Comparison of ENCODE assay signal across 24 cellular contexts in the genomic region with DNA sequence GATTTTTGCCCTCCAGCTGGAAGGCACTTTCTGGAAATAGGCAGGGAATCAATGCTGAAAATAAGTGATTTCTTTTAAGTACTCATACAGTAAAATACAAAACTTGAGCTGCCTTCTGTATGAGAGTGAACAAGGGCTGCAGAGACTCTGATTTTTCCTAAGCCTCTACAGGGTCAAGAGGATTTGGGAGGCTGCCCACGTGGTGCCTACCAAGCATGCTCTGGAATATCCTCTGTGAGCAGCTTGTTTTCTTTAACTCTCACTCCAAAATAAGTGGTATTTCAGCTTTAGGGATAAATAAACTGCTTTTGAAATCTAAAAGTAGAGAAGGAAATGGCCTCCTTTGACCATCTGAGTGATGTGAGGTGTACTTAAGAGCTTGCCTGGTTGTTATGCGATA. TPM values are rescaled to one million over a fixed set of nuclear protein-coding genes. Genes with fewer than 3 reads are reported as not detected.
A peak's percentile ranks its signal among the peaks of the same experiment; 100 is the strongest.
DNase-seq lines count a peak whose midpoint lies in the region; ATAC-seq, FAIRE-seq and TF ChIP-seq lines count a peak whose summit lies in the region.
"Had no signal": no experiment of that assay in that cellular context is flagged by ENCODE, and none has a peak within 500 bp of the region (broad histone marks: within the 10 kb centered on the region; RNA-seq: fewer than 3 reads in every experiment).

No MANE protein-coding gene starts in this region.

- WGBS in H1 (ENCODE audit: extremely low coverage in 1 of 2, insufficient coverage in 1 of 2, insufficient read length in 1 of 2, insufficient replicate concordance in 2 of 2, low coverage in 1 of 2, low lambda C conversion rate in 2 of 2, missing lambda C conversion rate in 1 of 2), 2 experiments, result 73% methylated on average over 2 of the region's 2 CpGs; no CpG with 5 or more reads in 1 of the 2 experiments
- 12 to 44% methylated on average over 2 of the region's 2 CpGs for WGBS in thyroid gland, 2 donors

- H3K9me2 ChIP-seq in GM23338 (ENCODE audit: insufficient read depth), result no peaks in the 10 kb centered on the region

- no peak overlapping the region for H4K5ac ChIP-seq in H1 (ENCODE audit: insufficient read length, low read depth, low read length)

- H2BK15ac ChIP-seq in H1 (ENCODE audit: low read length), result no peak overlapping the region

- H3K4me2 ChIP-seq in GM23338, result no peak overlapping the region
- H3K4me2 ChIP-seq in H1 (ENCODE audit: insufficient read depth in 1 of 2, low read depth in 2 of 2, low read length in 2 of 2), result no peak overlapping the region

- no peak overlapping the region for H3K56ac ChIP-seq in H1 (replicated peaks; ENCODE audit: insufficient read length, low read depth, low read length)

- H3K4me3 ChIP-seq in GM23338, result no peak overlapping the region
- no peak overlapping the region for H3K4me3 ChIP-seq in HEK293 (ENCODE audit: low read depth, low read length)
- no peak overlapping the region for H3K4me3 ChIP-seq in H1 (ENCODE audit: extremely low read depth in 1 of 4, insufficient read depth in 2 of 4, low read depth in 3 of 4, low read length in 4 of 4)
- H3K4me3 ChIP-seq in thyroid gland (replicated peaks in 1 of 3), result no peak overlapping the region
- no peak overlapping the region for H3K4me3 ChIP-seq in tibial artery
- H3K4me3 ChIP-seq: GM23248 had no signal

- TF ChIP-seq EP300 in H1 (IDR thresholded peaks at IDR 0.05; ENCODE audit: borderline replicate concordance in 1 of 2, low read depth in 2 of 2, low read length in 2 of 2), result no peak

- no peak for TF ChIP-seq CTCF in GM23338 (conservative IDR thresholded peaks at IDR 0.05; ENCODE audit: low read depth in 2 of 2)
- no peak for TF ChIP-seq CTCF in HEK293 (tag by site-specific recombination; IDR thresholded peaks at IDR 0.05)
- no peak for TF ChIP-seq CTCF in H1 (IDR thresholded peaks at IDR 0.05; ENCODE audit: control extremely low read depth in 1 of 3, insufficient read depth in 1 of 3, low read depth in 1 of 3, low read length in 3 of 3)
- TF ChIP-seq CTCF in thyroid gland (IDR thresholded peaks at IDR 0.05), result no peak
- no peak for TF ChIP-seq CTCF in tibial artery (IDR thresholded peaks at IDR 0.05)

- no peak overlapping the region for H3K9ac ChIP-seq in H1 (replicated peaks in 1 of 4; ENCODE audit: extremely low read depth in 1 of 4, low read depth in 3 of 4, low read length in 3 of 4)
- H3K9ac ChIP-seq: GM23248 had no signal

- TF ChIP-seq RAD21 in H1 (IDR thresholded peaks at IDR 0.05 in 1 of 2, conservative IDR thresholded peaks at IDR 0.05 in 1 of 2; ENCODE audit: low read depth in 2 of 2, low read length in 2 of 2), result no peak

- no peak overlapping the region for H3K27ac ChIP-seq in GM23338 (ENCODE audit: low read depth)
- H3K27ac ChIP-seq in HEK293 (ENCODE audit: extremely low read depth, low read depth, low read length), result no peak overlapping the region
- no peak overlapping the region for H3K27ac ChIP-seq in H1 (ENCODE audit: low read depth, low read length)
- peak overlapping the region; percentile 43 to 86 (median 84) for H3K27ac ChIP-seq in thyroid gland
- no peak overlapping the region for H3K27ac ChIP-seq in tibial artery
- H3K27ac ChIP-seq: GM23248 had no signal

- H3K79me2 ChIP-seq in GM23338 (replicated peaks; ENCODE audit: insufficient read depth), result no peaks in the 10 kb centered on the region
- no peaks in the 10 kb centered on the region for H3K79me2 ChIP-seq in H1 (ENCODE audit: control insufficient read depth in 1 of 2, insufficient read depth in 2 of 2, low read length in 2 of 2)

- H3K23ac ChIP-seq in H1 (ENCODE audit: insufficient read length), result no peak overlapping the region

- H3K79me1 ChIP-seq in H1 (ENCODE audit: low read depth, low read length), result no peaks in the 10 kb centered on the region

- no peak for FAIRE-seq in H1 (lab: Jason Lieb, UNC)
- FAIRE-seq: G401.6, GM12891, GM19239, HepG2 had no signal

- no peak overlapping the region for H2BK120ac ChIP-seq in H1 (replicated peaks; ENCODE audit: low read depth, low read length)

- H2BK5ac ChIP-seq in H1 (ENCODE audit: low read depth, low read length), result no peak overlapping the region

- no peaks in the 10 kb centered on the region for H3F3A ChIP-seq in GM23338 (replicated peaks; ENCODE audit: low read depth)

- no peaks in the 10 kb centered on the region for H3K27me3 Mint-ChIP-seq in GM23338 (ENCODE audit: insufficient read depth, low read depth, poor library complexity)

- H2BK20ac ChIP-seq in H1 (ENCODE audit: low read length), result no peak overlapping the region

- POLR2A ChIA-PET in HEK293 (lab: Yijun Ruan, JAX), result no interaction called here
- POLR2A ChIA-PET in H1 (lab: Charles Lee; ENCODE audit: partially characterized antibody), result interaction anchor here (1.2 kb wide), 1 partner anchor 8 kb away, joined by 6 read pairs; the partner anchor contains the start of gene SELENOK

- peak overlapping the region; percentile 88 for H2AFZ ChIP-seq in GM23338
- peak overlapping the region; percentile 3; the same call in 1 of the 2 replicates for H2AFZ ChIP-seq in H1 (ENCODE audit: low read length)
- H2AFZ ChIP-seq: GM23248 had no signal

- H3K18ac ChIP-seq in H1 (ENCODE audit: extremely low read depth, low read length), result no peak overlapping the region

- H4K91ac ChIP-seq in H1 (replicated peaks; ENCODE audit: insufficient read length, low read length), result no peak overlapping the region

- H3K4ac ChIP-seq in H1 (replicated peaks; ENCODE audit: insufficient read length, low read depth, low read length), result no peak overlapping the region

- H3K14ac ChIP-seq in H1 (ENCODE audit: insufficient read length), result no peak overlapping the region

- no peak for ATAC-seq in GM23338
- ATAC-seq: HepG2 had no signal

- no peak overlapping the region for H3K27ac Mint-ChIP-seq in GM23338
- H3K27ac Mint-ChIP-seq: CD4-positive, CD25-positive, alpha-beta regulatory T cell; CD8-positive, alpha-beta memory T cell had no signal

- DNase-seq in GM23338 (ENCODE audit: low spot score), result no peak
- no peak for DNase-seq in H1 (ENCODE audit: low read depth in 1 of 2, low spot score in 2 of 2)
- peak; percentile 93 to 95 for DNase-seq in thyroid gland
- DNase-seq in SW 1271 (lab: John Stamatoyannopoulos, UW), result no peak
- DNase-seq in tibial artery, result no peak
- DNase-seq in inferior parietal cortex (ENCODE audit: extremely low spot score), result no peak
- DNase-seq: ACHN; BE2C; C1 segment of cervical spinal cord; CD4-positive, CD25-positive, alpha-beta regulatory T cell; CD8-positive, alpha-beta memory T cell; COR-L47; DMS 273 treated with DMSO at 0.1 percent for 48 hours; DMS53; DND-41; EL; GM23248; H7 had no signal

- H3K4me1 ChIP-seq in GM23338 (ENCODE audit: insufficient read depth) (no peaks in the 10 kb centered on the region), HEK293 (ENCODE audit: control insufficient read depth, insufficient read depth, low read length) (no peaks in the 10 kb centered on the region), H1 (replicated peaks in 1 of 4; ENCODE audit: control insufficient read depth in 3 of 4, insufficient read depth in 4 of 4, low read length in 3 of 4) (no peaks in the 10 kb centered on the region), thyroid gland (peaks cover 25 to 26% of the 10 kb centered on the region in 2 donors), tibial artery (no peaks in the 10 kb centered on the region)
- H3K4me1 ChIP-seq: BE2C had no signal

- H3K23me2 ChIP-seq in H1 (ENCODE audit: low read depth, low read length), result no peaks in the 10 kb centered on the region

- H4K20me1 ChIP-seq in GM23338 (replicated peaks; ENCODE audit: insufficient read depth) (no peaks in the 10 kb centered on the region), H1 (replicated peaks in 1 of 2; ENCODE audit: control insufficient read depth in 1 of 2, insufficient read depth in 2 of 2, low read length in 2 of 2) (no peaks in the 10 kb centered on the region)

- intact Hi-C loops in thyroid gland (cut with DNase I), result no loop called here
- intact Hi-C loops in tibial artery (cut with DNase I; ENCODE audit: low total_unique reads), result no loop called here

- no peak overlapping the region for H3K4me3 Mint-ChIP-seq in GM23338
- H3K4me3 Mint-ChIP-seq: CD4-positive, CD25-positive, alpha-beta regulatory T cell; CD8-positive, alpha-beta memory T cell; IgD-negative memory B cell had no signal

- CTCF ChIA-PET in HEK293 (lab: Yijun Ruan, JAX), result no interaction called here
- CTCF ChIA-PET in H1 (lab: Charles Lee; ENCODE audit: partially characterized antibody), result interaction anchor here (1.1 kb wide), 1 partner anchor 10 kb away, joined by 5 read pairs; no protein-coding TSS in a partner anchor

- H3K27me3 ChIP-seq in GM23338 (ENCODE audit: insufficient read depth) (0 out of 2 replicates have a peak, but pooled peaks cover 4% of the 10 kb centered on the region), H1 (replicated peaks in 1 of 4; ENCODE audit: control insufficient read depth in 3 of 4, extremely low read depth in 1 of 4, insufficient read depth in 3 of 4, low read length in 3 of 4) (peaks cover 0 to 3% (median under 1%) of the 10 kb centered on the region in 4 experiments; a peak in 3 of 7 replicates), thyroid gland (no peaks in the 10 kb centered on the region), tibial artery (peaks cover 0 to 20% of the 10 kb centered on the region in 2 donors)

- H4K8ac ChIP-seq in H1 (ENCODE audit: extremely low read depth, insufficient read depth, low read length), result no peak overlapping the region

- H3K9me3 ChIP-seq in HEK293 (ENCODE audit: control insufficient read depth, insufficient read depth, low read depth, low read length) (no peaks in the 10 kb centered on the region), H1 (ENCODE audit: insufficient read depth in 2 of 2, low read depth in 1 of 2, low read length in 1 of 2) (no peaks in the 10 kb centered on the region), thyroid gland (no peaks in the 10 kb centered on the region), tibial artery (no peaks in the 10 kb centered on the region)
- H3K9me3 ChIP-seq: BE2C had no signal

- H2AK5ac ChIP-seq in H1 (ENCODE audit: low read depth, low read length), result no peak overlapping the region

- H3K9me3 Mint-ChIP-seq in GM23338, result no peaks in the 10 kb centered on the region
- H3K9me3 Mint-ChIP-seq: CD4-positive, CD25-positive, alpha-beta regulatory T cell; CD8-positive, alpha-beta memory T cell had no signal

- H2BK12ac ChIP-seq in H1 (ENCODE audit: low read depth, low read length), result no peak overlapping the region

- no peaks in the 10 kb centered on the region for H3K4me1 Mint-ChIP-seq in GM23338
- H3K4me1 Mint-ChIP-seq: CD4-positive, CD25-positive, alpha-beta regulatory T cell; CD8-positive, alpha-beta memory T cell; IgD-negative memory B cell had no signal

- TF ChIP-seq POLR2A in H1 (IDR thresholded peaks at IDR 0.05; ENCODE audit: control extremely low read depth in 1 of 2, low read depth in 2 of 2, low read length in 2 of 2) (no peak), thyroid gland (IDR thresholded peaks at IDR 0.05) (peak in 1 of 2 donors; percentile 12)

- no peaks in the 10 kb centered on the region for H3K36me3 Mint-ChIP-seq in GM23338 (ENCODE audit: low read depth)
- H3K36me3 Mint-ChIP-seq: CD4-positive, CD25-positive, alpha-beta regulatory T cell had no signal

- no peaks in the 10 kb centered on the region for H3K36me3 ChIP-seq in GM23338 (ENCODE audit: insufficient read depth)
- H3K36me3 ChIP-seq in HEK293 (ENCODE audit: control insufficient read depth in 2 of 2, insufficient read depth in 1 of 2, low read length in 2 of 2), result no peaks in the 10 kb centered on the region
- H3K36me3 ChIP-seq in H1 (ENCODE audit: control insufficient read depth in 2 of 4, insufficient read depth in 4 of 4, low read length in 3 of 4), result no peaks in the 10 kb centered on the region
- no peaks in the 10 kb centered on the region for H3K36me3 ChIP-seq in thyroid gland
- no peaks in the 10 kb centered on the region for H3K36me3 ChIP-seq in tibial artery
- H3K36me3 ChIP-seq: BE2C had no signal

RNA-seq across cellular contexts. Expression of gene SELENOK, which starts 8.1 kb away (rescaled TPM):
- 21.4 and 26.4 TPM in 2 replicates for total RNA-seq in GM23338 (2014; rRNA removed; shearing (Covaris generic))
- polyA plus RNA-seq in GM23338 (2016; fragmentation: Nextera tagmentation; extraction: Ambion mirVana) (168 and 182 TPM in 2 replicates), H1 (2011; rRNA removed) (12.6 and 26.9 TPM in 2 replicates)
- total RNA-seq in H1 (2021; fragmentation: NEBNext Ultra II Directional; extraction: Animal tissue kit (Norgen Biotek cat#: 25700)), result 32.5 and 40.2 TPM in 2 replicates
- 35.4 TPM for polyA plus RNA-seq in H1 (2011; cell fraction: cytosol; rRNA removed)
- 9.4 TPM for polyA plus RNA-seq in H1 (2011; cell fraction: nucleus; rRNA removed)
- polyA plus RNA-seq in H1 (2012, experiment 1 of 2), result 31.6 to 58.1 TPM (median 37.3 TPM) in 4 replicates
- polyA plus RNA-seq in H1 (2012, experiment 2 of 2), result 68.3 TPM
- 50.8 TPM for polyA plus RNA-seq in H1 (2013, experiment 1 of 2)
- 58.0 TPM for polyA plus RNA-seq in H1 (2013, experiment 2 of 2)
- polyA minus RNA-seq in H1 (2011; rRNA and poly(A)+ RNA removed), result 9.3 and 13.0 TPM in 2 replicates
- 7.3 TPM for polyA minus RNA-seq in H1 (2011; cell fraction: cytosol; rRNA and poly(A)+ RNA removed)
- polyA minus RNA-seq in H1 (2011; cell fraction: nucleus; rRNA and poly(A)+ RNA removed), result 9.6 TPM
- 100 to 1,000 TPM in 3 of 4 donors, 10 to 100 TPM in 1; 79.0 to 132 (median 124) TPM for total RNA-seq in thyroid gland

RNA-seq across cellular contexts. Expression of gene ACTR8, which starts 17.8 kb away (rescaled TPM):
- total RNA-seq in GM23338 (2014; rRNA removed; shearing (Covaris generic)), result 23.0 and 25.7 TPM in 2 replicates
- polyA plus RNA-seq in GM23338 (2016; fragmentation: Nextera tagmentation; extraction: Ambion mirVana) (16.2 and 19.8 TPM in 2 replicates), H1 (2011; rRNA removed) (5.9 and 8.3 TPM in 2 replicates)
- 25.4 and 26.9 TPM in 2 replicates for total RNA-seq in H1 (2021; fragmentation: NEBNext Ultra II Directional; extraction: Animal tissue kit (Norgen Biotek cat#: 25700))
- 11.9 TPM for polyA plus RNA-seq in H1 (2011; cell fraction: cytosol; rRNA removed)
- 13.1 TPM for polyA plus RNA-seq in H1 (2011; cell fraction: nucleus; rRNA removed)
- 16.9 to 21.6 TPM (median 18.6 TPM) in 4 replicates for polyA plus RNA-seq in H1 (2012, experiment 1 of 2)
- 3.1 TPM for polyA plus RNA-seq in H1 (2012, experiment 2 of 2)
- 10.5 TPM for polyA plus RNA-seq in H1 (2013, experiment 1 of 2)
- polyA plus RNA-seq in H1 (2013, experiment 2 of 2), result 10.4 TPM
- polyA minus RNA-seq in H1 (2011; rRNA and poly(A)+ RNA removed), result 22.6 and 26.5 TPM in 2 replicates
- polyA minus RNA-seq in H1 (2011; cell fraction: cytosol; rRNA and poly(A)+ RNA removed), result 18.3 TPM
- 19.4 TPM for polyA minus RNA-seq in H1 (2011; cell fraction: nucleus; rRNA and poly(A)+ RNA removed)
- 10 to 100 TPM; 29.0 to 31.7 (median 29.4) TPM for total RNA-seq in thyroid gland

RNA-seq across cellular contexts. Expression of gene IL17RB, which starts 53.4 kb away (rescaled TPM):
- total RNA-seq in GM23338 (2014; rRNA removed; shearing (Covaris generic)), result 5.7 and 8.3 TPM in 2 replicates
- 6.4 and 6.9 TPM in 2 replicates for polyA plus RNA-seq in GM23338 (2016; fragmentation: Nextera tagmentation; extraction: Ambion mirVana)
- total RNA-seq in H1 (2021; fragmentation: NEBNext Ultra II Directional; extraction: Animal tissue kit (Norgen Biotek cat#: 25700)), result 6.9 and 7.0 TPM in 2 replicates
- polyA plus RNA-seq in H1 (2011; rRNA removed), result 13.3 and 24.6 TPM in 2 replicates
- 18.2 TPM for polyA plus RNA-seq in H1 (2011; cell fraction: cytosol; rRNA removed)
- polyA plus RNA-seq in H1 (2011; cell fraction: nucleus; rRNA removed), result 37.5 TPM
- 10.2 to 14.6 TPM (median 13.4 TPM) in 4 replicates for polyA plus RNA-seq in H1 (2012, experiment 1 of 2)
- polyA plus RNA-seq in H1 (2012, experiment 2 of 2), result 2.8 TPM
- polyA plus RNA-seq in H1 (2013, experiment 1 of 2), result 7.9 TPM
- polyA plus RNA-seq in H1 (2013, experiment 2 of 2), result 7.8 TPM
- 10.2 and 22.3 TPM in 2 replicates for polyA minus RNA-seq in H1 (2011; rRNA and poly(A)+ RNA removed)
- polyA minus RNA-seq in H1 (2011; cell fraction: cytosol; rRNA and poly(A)+ RNA removed), result 4.8 TPM
- 9.0 TPM for polyA minus RNA-seq in H1 (2011; cell fraction: nucleus; rRNA and poly(A)+ RNA removed)
- 1 to 10 TPM in 2 of 4 donors, under 1 TPM in 2; 0.71 to 2.5 (median 1.6) TPM for total RNA-seq in thyroid gland
- total RNA-seq: GM23248 had no signal

RNA-seq across cellular contexts. Expression of gene CHDH, which starts 53.5 kb away (rescaled TPM):
- total RNA-seq in GM23338 (2014; rRNA removed; shearing (Covaris generic)), result 6.6 and 31.4 TPM in 2 replicates
- 2.3 and 2.5 TPM in 2 replicates for polyA plus RNA-seq in GM23338 (2016; fragmentation: Nextera tagmentation; extraction: Ambion mirVana)
- total RNA-seq in H1 (2021; fragmentation: NEBNext Ultra II Directional; extraction: Animal tissue kit (Norgen Biotek cat#: 25700)), result 8.9 and 10.3 TPM in 2 replicates
- 4.9 and 7.3 TPM in 2 replicates for polyA plus RNA-seq in H1 (2011; rRNA removed)
- polyA plus RNA-seq in H1 (2011; cell fraction: cytosol; rRNA removed), result 5.5 TPM
- 10.1 TPM for polyA plus RNA-seq in H1 (2011; cell fraction: nucleus; rRNA removed)
- 7.7 to 9.2 TPM (median 8.3 TPM) in 4 replicates for polyA plus RNA-seq in H1 (2012, experiment 1 of 2)
- polyA plus RNA-seq in H1 (2012, experiment 2 of 2), result 2.2 TPM
- polyA plus RNA-seq in H1 (2013, experiment 1 of 2), result 3.4 TPM
- 3.0 TPM for polyA plus RNA-seq in H1 (2013, experiment 2 of 2)
- 6.6 and 8.2 TPM in 2 replicates for polyA minus RNA-seq in H1 (2011; rRNA and poly(A)+ RNA removed)
- polyA minus RNA-seq in H1 (2011; cell fraction: cytosol; rRNA and poly(A)+ RNA removed), result 7.0 TPM
- 7.1 TPM for polyA minus RNA-seq in H1 (2011; cell fraction: nucleus; rRNA and poly(A)+ RNA removed)
- total RNA-seq in thyroid gland, result 10 to 100 TPM in 2 of 4 donors, 1 to 10 TPM in 2; 4.7 to 26.9 (median 11.1) TPM
- polyA plus RNA-seq: CD8-positive, alpha-beta memory T cell; GM23248 had no signal

Comparison
In these comparisons a context has a peak if more than half of its experiments do, and no peak if none do; other contexts are left out.
1. DNase-seq: peak in thyroid gland (2 of 2); none in GM23338 (single experiment), H1 (0 of 2), SW 1271 (0 of 2), tibial artery (0 of 2) and inferior parietal cortex (single experiment).
2. H3K27ac ChIP-seq: peak in thyroid gland (3 of 3); none in GM23338 (single experiment), HEK293 (single experiment), H1 (single experiment) and tibial artery (0 of 2).